8 cellular contexts compared by ENCODE assay signal in the genomic region with DNA sequence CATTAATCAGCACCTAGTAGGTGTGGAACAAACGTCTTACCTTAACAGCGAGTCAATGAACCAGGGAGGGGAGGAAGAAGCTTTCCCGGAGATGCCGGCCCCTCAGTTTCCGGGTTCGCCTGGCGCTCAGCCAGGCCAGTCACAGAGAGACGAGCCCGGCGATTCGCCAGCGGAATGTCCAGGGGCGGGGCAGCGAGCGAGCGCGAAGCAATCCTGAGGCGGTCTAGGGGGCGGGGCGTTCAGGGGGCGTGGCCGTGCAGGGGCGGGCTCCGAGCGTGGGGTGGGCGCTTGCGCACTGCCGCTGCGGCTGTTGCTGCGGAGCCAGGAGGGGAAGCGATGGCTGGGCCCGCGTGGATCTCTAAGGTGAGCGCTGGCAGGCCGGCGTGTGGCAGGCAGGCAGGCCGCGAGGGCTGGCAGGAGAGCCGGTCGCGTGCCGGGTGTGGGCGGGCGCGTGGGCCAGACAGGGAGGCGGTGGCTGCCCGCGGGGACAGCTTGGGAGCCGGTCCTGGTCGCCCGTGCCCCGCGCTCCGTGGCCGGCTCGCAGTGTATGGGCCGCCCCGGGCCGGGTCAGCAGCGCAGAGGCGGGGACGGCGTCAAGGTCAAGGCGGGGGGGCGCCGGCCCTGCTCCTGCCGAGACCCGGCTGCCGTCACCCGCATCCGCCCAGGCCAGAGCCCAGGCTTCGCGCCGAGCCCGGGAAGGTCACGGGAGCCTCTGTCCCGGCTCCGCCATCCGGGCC. TPM values are rescaled to one million over a fixed set of nuclear protein-coding genes. Genes with fewer than 3 reads are reported as not detected.
A peak's percentile ranks its signal among the peaks of the same experiment; 100 is the strongest.
DNase-seq lines count a peak whose midpoint lies in the region; ATAC-seq and TF ChIP-seq lines count a peak whose summit lies in the region.

A gene (plus strand): TSS at position 295 of the 737 bp plus-strand sequence. CDS start 42 bp downstream, at position 337.

- no peak within 1 kb of the TSS for H3K27ac ChIP-seq in AG04450 (ENCODE audit: low read depth, low read length)
- peak within 1 kb of the TSS; percentile 72 for H3K27ac ChIP-seq in WERI-Rb-1
- peak within 1 kb of the TSS; percentile 79 to 81 for H3K27ac ChIP-seq in breast epithelium
- peak within 1 kb of the TSS; percentile 51 to 96 (median 86) for H3K27ac ChIP-seq in skin epidermis

- peak; percentile 22 for TF ChIP-seq POLR2A in breast epithelium (IDR thresholded peaks at IDR 0.05)

- POLR2A ChIA-PET in AG04450 (lab: Yijun Ruan, JAX): interaction anchor here (0.6 to 1.0 kb wide), 7 partner anchors 18 to 149 kb away, joined by 3 to 8 read pairs (median 4); a partner anchor contains a TSS

- H3K4me3 ChIP-seq in AG04450 (ENCODE audit: low read depth, low read length): peak within 1 kb of the TSS; percentile 77
- H3K4me3 ChIP-seq in WERI-Rb-1 (ENCODE audit: low read depth, low read length): peak within 1 kb of the TSS; percentile 75
- peak within 1 kb of the TSS; percentile 73 to 91 (median 85) for H3K4me3 ChIP-seq in breast epithelium
- H3K4me3 ChIP-seq in skin epidermis: peak within 1 kb of the TSS; percentile 55 to 96 (median 87)

- no peaks in the 10 kb centered on the region for H3K27me3 ChIP-seq in AG04450 (ENCODE audit: control insufficient read depth, insufficient read depth, low read length)
- no peaks in the 10 kb centered on the region for H3K27me3 ChIP-seq in WERI-Rb-1 (ENCODE audit: insufficient read depth, low read depth, severe bottlenecking)
- H3K27me3 ChIP-seq in breast epithelium: no peaks in the 10 kb centered on the region

- peaks cover 0 to 9% of the 10 kb centered on the region in 2 donors for H3K4me1 ChIP-seq in breast epithelium

- ATAC-seq in GM18907 (IDR thresholded peaks at IDR 0.05; ENCODE audit: unreplicated experiment): peak; percentile 83
- ATAC-seq in HG03139 (IDR thresholded peaks at IDR 0.05; ENCODE audit: unreplicated experiment): peak; percentile 71

- CTCF ChIA-PET in AG04450 (lab: Charles Lee): interaction anchor here (0.9 to 1.3 kb wide), 2 partner anchors 28 to 41 kb away, joined by 3 to 5 read pairs; no protein-coding TSS in a partner anchor

- H3K36me3 ChIP-seq in WERI-Rb-1: peaks cover 4% of the 10 kb centered on the region
- no peaks in the 10 kb centered on the region for H3K36me3 ChIP-seq in breast epithelium

- DNase-seq in AG04450 (ENCODE audit: low read depth, low spot score): peak; percentile 88
- DNase-seq in NCI-H2227 (lab: John Stamatoyannopoulos, UW; ENCODE audit: unreplicated experiment): peak; percentile 96
- DNase-seq in WERI-Rb-1: peak; percentile 98
- DNase-seq in breast epithelium (ENCODE audit: low spot score in 2 of 2): peak; percentile 97 to 100
- DNase-seq in iPS-NIHi11 (ENCODE audit: low spot score): peak; percentile 99

- intact Hi-C loops in breast epithelium (cut with DNase I; ENCODE audit: low total_unique reads): loop anchor here (2.0 kb wide), 1 partner anchor 48 kb away; no protein-coding TSS in a partner anchor

- TF ChIP-seq CTCF in AG04450 (IDR thresholded peaks at IDR 0.05; ENCODE audit: low read depth, low read length): no peak
- TF ChIP-seq CTCF in WERI-Rb-1 (IDR thresholded peaks at IDR 0.05; ENCODE audit: low read depth, low read length): no peak
- peak in 1 of 3 donors; percentile 8 for TF ChIP-seq CTCF in breast epithelium (IDR thresholded peaks at IDR 0.05)

- H3K9me3 ChIP-seq in AG04450 (ENCODE audit: control insufficient read depth, insufficient read depth, low read length) (no peaks in the 10 kb centered on the region), WERI-Rb-1 (ENCODE audit: severe bottlenecking) (no peaks in the 10 kb centered on the region), breast epithelium (no peaks in the 10 kb centered on the region)

RNA-seq across cellular contexts. Expression of the gene that starts here (rescaled TPM):
- polyA plus RNA-seq in AG04450 (2011; rRNA removed): 57.0 and 69.1 TPM in 2 replicates
- polyA minus RNA-seq in AG04450 (2011; rRNA and poly(A)+ RNA removed): 39.1 and 41.2 TPM in 2 replicates
- 10 to 100 TPM; 44.2 to 63.2 (median 52.0) TPM for total RNA-seq in breast epithelium
